ENCODE assay signal across 8 cellular contexts in the genomic region with DNA sequence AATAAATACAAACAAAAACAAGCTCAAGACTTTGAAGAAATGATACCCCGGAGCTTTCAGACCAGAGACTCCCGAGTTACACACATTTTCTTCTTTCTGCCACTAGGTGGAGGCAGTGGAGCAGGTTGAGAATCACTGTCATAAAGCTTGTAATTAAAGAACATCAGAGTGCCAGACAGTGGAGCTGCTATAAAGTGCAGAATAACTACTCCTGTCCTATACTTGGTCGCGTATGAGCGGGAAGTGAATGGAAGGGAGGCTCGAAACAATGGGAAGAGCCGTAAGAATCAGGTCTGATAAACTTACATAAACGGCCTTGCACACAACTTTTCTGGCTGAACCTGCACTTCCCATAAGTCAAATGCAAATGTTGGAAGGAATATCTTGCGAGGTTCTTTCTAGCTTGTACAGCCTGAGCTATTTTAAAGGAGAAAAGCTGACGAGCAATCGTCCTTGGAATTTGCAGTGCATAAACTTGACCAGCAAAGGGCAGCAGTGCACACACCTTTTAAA.
DNase-seq lines count a peak whose midpoint lies in the region; ATAC-seq and TF ChIP-seq lines count a peak whose summit lies in the region.
"Had no signal": no experiment of that assay in that cellular context is flagged by ENCODE, and none has a peak within 500 bp of the region (broad histone marks: within the 10 kb centered on the region; RNA-seq: fewer than 3 reads in every experiment).

No MANE protein-coding gene starts in this region.

- intact Hi-C loops in head of caudate nucleus (cut with DNase I) = no loop called here

- POLR2A ChIA-PET in HEK293T (lab: Yijun Ruan, JAX) = no interaction called here
- POLR2A ChIA-PET in activated CD8-positive, alpha-beta T cell treated with anti-CD3 and anti-CD28 coated beads, Interleukin-2, amount 10 ng/mL, durations not matched to agents 7 days and 5 days (lab: Charles Lee) = no interaction called here

- H3K27me3 Mint-ChIP-seq in activated CD8-positive, alpha-beta T cell treated with anti-CD3 and anti-CD28 coated beads, Interleukin-2, amount 10 ng/mL, durations not matched to agents 7 days and 5 days (ENCODE audit: low read depth) = peaks cover 24% of the 10 kb centered on the region

- no peaks in the 10 kb centered on the region for H3K4me1 Mint-ChIP-seq in activated CD8-positive, alpha-beta T cell treated with anti-CD3 and anti-CD28 coated beads, Interleukin-2, amount 10 ng/mL, durations not matched to agents 7 days and 5 days (ENCODE audit: low read depth)

- DNase-seq in EH (ENCODE audit: low read depth) (peak; percentile 58), HEK293T (ENCODE audit: extremely low spot score) (peak; percentile 62), NCI-H2196 (lab: John Stamatoyannopoulos, UW; ENCODE audit: unreplicated experiment) (peak; percentile 23), head of caudate nucleus (peak in 33 of 42 donors; percentile 9 to 80 (median 56)), putamen (ENCODE audit: low spot score) (peak; percentile 48)
- peak; percentile 52 for DNase-seq in activated CD8-positive, alpha-beta T cell treated with anti-CD3 and anti-CD28 coated beads, Interleukin-2, amount 10 ng/mL, durations not matched to agents 7 days and 5 days
- DNase-seq in activated CD8-positive, alpha-beta memory T cell treated with anti-CD3 and anti-CD28 coated beads for 24 hours = no peak

- H3K27ac Mint-ChIP-seq in activated CD8-positive, alpha-beta T cell treated with anti-CD3 and anti-CD28 coated beads, Interleukin-2, amount 10 ng/mL, durations not matched to agents 7 days and 5 days = no peak overlapping the region
- H3K27ac Mint-ChIP-seq: stimulated activated naive CD8-positive, alpha-beta T cell treated with anti-CD3 and anti-CD28 coated beads, Interleukin-15, Interleukin-2, amounts not matched to agents 100 ng/mL and 50 ng/mL, for 24 hours had no signal

- no peaks in the 10 kb centered on the region for H3K9me3 Mint-ChIP-seq in activated CD8-positive, alpha-beta T cell treated with anti-CD3 and anti-CD28 coated beads, Interleukin-2, amount 10 ng/mL, durations not matched to agents 7 days and 5 days (ENCODE audit: insufficient read depth)
- H3K9me3 Mint-ChIP-seq: stimulated activated naive CD8-positive, alpha-beta T cell treated with anti-CD3 and anti-CD28 coated beads, Interleukin-15, Interleukin-2, amounts not matched to agents 100 ng/mL and 50 ng/mL, for 24 hours had no signal

- CTCF ChIA-PET in HEK293T (lab: Yijun Ruan, JAX) = interaction anchor here (0.5 to 1.9 kb wide), 20 partner anchors 9 to 275 kb away, joined by 3 to 8 read pairs (median 4); no protein-coding TSS in a partner anchor
- CTCF ChIA-PET in activated CD8-positive, alpha-beta T cell treated with anti-CD3 and anti-CD28 coated beads, Interleukin-2, amount 10 ng/mL, durations not matched to agents 7 days and 5 days (lab: Charles Lee) = interaction anchor here (0.6 to 3.0 kb wide), 42 partner anchors 8 to 235 kb away, joined by 3 to 37 read pairs (median 4); no protein-coding TSS in a partner anchor

- no peak overlapping the region for H3K4me3 Mint-ChIP-seq in activated CD8-positive, alpha-beta T cell treated with anti-CD3 and anti-CD28 coated beads, Interleukin-2, amount 10 ng/mL, durations not matched to agents 7 days and 5 days
- H3K4me3 Mint-ChIP-seq: stimulated activated naive CD8-positive, alpha-beta T cell treated with anti-CD3 and anti-CD28 coated beads, Interleukin-15, Interleukin-2, amounts not matched to agents 100 ng/mL and 50 ng/mL, for 24 hours had no signal

- H3K36me3 Mint-ChIP-seq in activated CD8-positive, alpha-beta T cell treated with anti-CD3 and anti-CD28 coated beads, Interleukin-2, amount 10 ng/mL, durations not matched to agents 7 days and 5 days (ENCODE audit: low read depth) = no peaks in the 10 kb centered on the region

- peak; percentile 60 for ATAC-seq in activated CD8-positive, alpha-beta T cell treated with anti-CD3 and anti-CD28 coated beads, Interleukin-2, amount 10 ng/mL, durations not matched to agents 7 days and 5 days

TF ChIP-seq in HEK293T, 16 proteins besides CTCF, POLR2A, EP300 and RAD21:
- TF ChIP-seq, protein P1, sequence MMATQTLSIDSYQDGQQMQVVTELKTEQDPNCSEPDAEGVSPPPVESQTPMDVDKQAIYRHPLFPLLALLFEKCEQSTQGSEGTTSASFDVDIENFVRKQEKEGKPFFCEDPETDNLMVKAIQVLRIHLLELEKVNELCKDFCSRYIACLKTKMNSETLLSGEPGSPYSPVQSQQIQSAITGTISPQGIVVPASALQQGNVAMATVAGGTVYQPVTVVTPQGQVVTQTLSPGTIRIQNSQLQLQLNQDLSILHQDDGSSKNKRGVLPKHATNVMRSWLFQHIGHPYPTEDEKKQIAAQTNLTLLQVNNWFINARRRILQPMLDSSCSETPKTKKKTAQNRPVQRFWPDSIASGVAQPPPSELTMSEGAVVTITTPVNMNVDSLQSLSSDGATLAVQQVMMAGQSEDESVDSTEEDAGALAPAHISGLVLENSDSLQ (IDR thresholded peaks at IDR 0.05) = no peak
- no peak for TF ChIP-seq L3MBTL2 (conservative IDR thresholded peaks at IDR 0.05)
